In genomic region chr12:121576851-121577391, GRCh38 we compare ENCODE assay signal across 9 cellular contexts. TPM values are rescaled to one million over a fixed set of nuclear protein-coding genes. Genes with fewer than 3 reads are reported as not detected.
A peak's percentile ranks its signal among the peaks of the same experiment; 100 is the strongest.
DNase-seq lines count a peak whose midpoint lies in the region; ATAC-seq and TF ChIP-seq lines count a peak whose summit lies in the region.
"Had no signal": no experiment of that assay in that cellular context is flagged by ENCODE, and none has a peak within 500 bp of the region (broad histone marks: within the 10 kb centered on the region; RNA-seq: fewer than 3 reads in every experiment).

No MANE protein-coding gene starts in this region.

- CTCF ChIA-PET in CD4-positive, alpha-beta memory T cell (lab: Charles Lee; ENCODE audit: partially characterized antibody) = interaction anchor here (1.0 to 9.4 kb wide), 6 partner anchors 14 to 95 kb away, joined by 3 to 107 read pairs (median 6); partner anchors contain the start of genes MORN3 and ORAI1

- peak overlapping the region; percentile 71 for H3K27ac ChIP-seq in CD4-positive, alpha-beta memory T cell (ENCODE audit: low read depth, low read length)

- peaks cover 33% of the 10 kb centered on the region for H3K4me1 ChIP-seq in CD4-positive, alpha-beta memory T cell (ENCODE audit: insufficient read depth, low read length)

- H3K9me3 ChIP-seq in CD4-positive, alpha-beta memory T cell (ENCODE audit: control insufficient read depth in 1 of 2, low read length in 2 of 2) = no peaks in the 10 kb centered on the region
- H3K9me3 ChIP-seq: heart left ventricle had no signal

- H3K4me3 Mint-ChIP-seq in CD4-positive, alpha-beta memory T cell = peak overlapping the region; percentile 46 to 76 (median 72)
- peak overlapping the region; percentile 81 to 87 (median 84) for H3K4me3 Mint-ChIP-seq in nephron

- H3K27ac Mint-ChIP-seq in CD4-positive, alpha-beta memory T cell = peak overlapping the region; percentile 65 to 90 (median 81)
- H3K27ac Mint-ChIP-seq in nephron = peak overlapping the region; percentile 86 to 93 (median 93)

- peaks cover 20% of the 10 kb centered on the region for H3K36me3 ChIP-seq in CD4-positive, alpha-beta memory T cell (ENCODE audit: insufficient read depth, low read length)

- intact Hi-C loops in CD4-positive, alpha-beta memory T cell (cut with micrococcal nuclease) = loop anchor here (5.0 kb wide), 1 partner anchor 215 kb away; the partner anchor contains the start of gene RHOF

- DNase-seq in CD4-positive, alpha-beta memory T cell = no peak
- DNase-seq in M059J (ENCODE audit: low read depth) = peak; percentile 78
- DNase-seq in dedifferentiated amniotic fluid mesenchymal stem cell (ENCODE audit: extremely low spot score) = peak; percentile 88
- no peak for DNase-seq in NCI-H1694 treated with DMSO at 0.1 percent for 48 hours (lab: John Stamatoyannopoulos, UW)

- H3K4me1 Mint-ChIP-seq in CD4-positive, alpha-beta memory T cell = peaks cover 21 to 52% (median 33%) of the 10 kb centered on the region in 4 donors
- peaks cover 58% of the 10 kb centered on the region for H3K4me1 Mint-ChIP-seq in nephron

- H3K9me3 Mint-ChIP-seq in CD4-positive, alpha-beta memory T cell = peaks cover 0 to 2% (median 0%) of the 10 kb centered on the region in 8 donors
- no peaks in the 10 kb centered on the region for H3K9me3 Mint-ChIP-seq in nephron

- no peak overlapping the region for H3K4me3 ChIP-seq in CD4-positive, alpha-beta memory T cell (ENCODE audit: low read length in 2 of 2)

- no peaks in the 10 kb centered on the region for H3K27me3 Mint-ChIP-seq in CD4-positive, alpha-beta memory T cell
- H3K27me3 Mint-ChIP-seq in nephron (ENCODE audit: low read depth) = peaks cover 11% of the 10 kb centered on the region

- H3K36me3 Mint-ChIP-seq in CD4-positive, alpha-beta memory T cell = peaks cover 28 to 51% of the 10 kb centered on the region in 2 donors
- peaks cover 22% of the 10 kb centered on the region for H3K36me3 Mint-ChIP-seq in nephron (ENCODE audit: low read depth)

- TF ChIP-seq CTCF in nephron (IDR thresholded peaks at IDR 0.05; ENCODE audit: unreplicated experiment in 3 of 3) = no peak

- no peak for ATAC-seq in GM18909 (IDR thresholded peaks at IDR 0.05; ENCODE audit: poor library complexity, unreplicated experiment)
- ATAC-seq in GM21390 (IDR thresholded peaks at IDR 0.05; ENCODE audit: unreplicated experiment) = no peak
- ATAC-seq in HG03439 (IDR thresholded peaks at IDR 0.05; ENCODE audit: unreplicated experiment) = no peak

- no peaks in the 10 kb centered on the region for H3K27me3 ChIP-seq in CD4-positive, alpha-beta memory T cell (ENCODE audit: insufficient read depth, low read length)
- H3K27me3 ChIP-seq: heart left ventricle had no signal

- POLR2A ChIA-PET in CD4-positive, alpha-beta memory T cell (lab: Charles Lee; ENCODE audit: partially characterized antibody) = interaction anchor here (0.6 to 10.0 kb wide), 9 partner anchors 9 to 225 kb away, joined by 3 to 254 read pairs (median 3); partner anchors contain the start of gene ORAI1

RNA-seq across cellular contexts. Expression of gene KDM2B, which starts 3.9 kb away (rescaled TPM):
- 100 to 1,000 TPM in 1 of 2 experiments, 10 to 100 TPM in 1; 98.7 to 101 TPM for total RNA-seq in CD4-positive, alpha-beta memory T cell
- 10 to 100 TPM in 1 of 2 donors, 1 to 10 TPM in 1; 7.7 to 20.6 TPM for polyA plus RNA-seq in CD4-positive, alpha-beta memory T cell
- total RNA-seq in M059J (2014; rRNA removed; shearing (Covaris generic)) = 17.0 and 30.1 TPM in 2 replicates

RNA-seq across cellular contexts. Expression of gene ORAI1, which starts 49.4 kb away (rescaled TPM):
- total RNA-seq in CD4-positive, alpha-beta memory T cell = 10 to 100 TPM; 48.8 to 51.7 TPM
- 100 to 1,000 TPM; 186 to 235 TPM for polyA plus RNA-seq in CD4-positive, alpha-beta memory T cell
- 18.1 and 20.6 TPM in 2 replicates for total RNA-seq in M059J (2014; rRNA removed; shearing (Covaris generic))

Comparison
In these comparisons a context has a peak if more than half of its experiments do, and no peak if none do; other contexts are left out.
1. DNase-seq: peak in M059J (single experiment) and dedifferentiated amniotic fluid mesenchymal stem cell (single experiment); none in CD4-positive, alpha-beta memory T cell (0 of 5) and NCI-H1694 treated with DMSO at 0.1 percent for 48 hours (single experiment).